ENCODE assay signal across 34 cellular contexts in genomic region chr1:38275960-38276359, GRCh38.
"Had no signal": no experiment of that assay in that cellular context is flagged by ENCODE, and none has a peak within 500 bp of the region (broad histone marks: within the 10 kb centered on the region; RNA-seq: fewer than 3 reads in every experiment).

No MANE protein-coding gene starts in this region.

- H3K4me3 ChIP-seq: MG63 had no signal

- H3K9me3 ChIP-seq: MG63 had no signal

- H3K4me2 ChIP-seq: KMS-11 had no signal

- H3K36me3 ChIP-seq: MG63 had no signal

- H3K27me3 ChIP-seq: MG63 had no signal

- DNase-seq: Karpas-422, Kasumi-1, MG63, MM.1S, MV-4-11, NCI-H1048, NCI-H1092, NCI-H1092 treated with DMSO at 0.1 percent for 48 hours, NCI-H1105, NCI-H1105 treated with DMSO at 0.1 percent for 48 hours, NCI-H1417, NCI-H1417 treated with DMSO at 0.1 percent for 48 hours, NCI-H1436, NCI-H1436 treated with DMSO at 0.1 percent for 48 hours, NCI-H146, NCI-H1694, NCI-H1694 treated with DMSO at 0.1 percent for 48 hours, NCI-H187, NCI-H187 treated with DMSO at 0.1 percent for 48 hours, NCI-H1930, NCI-H2029, NCI-H2029 treated with DMSO at 0.1 percent for 48 hours, NCI-H2081, NCI-H2081 treated with DMSO at 0.1 percent for 48 hours, NCI-H2107, NCI-H2171, NCI-H2171 treated with DMSO at 0.1 percent for 48 hours, NCI-H2227 treated with DMSO at 0.1 percent for 48 hours, NCI-H226, NCI-H345, NCI-H446, NCI-H446 treated with DMSO at 0.1 percent for 48 hours, NCI-H510A had no signal

- H3K9ac ChIP-seq: KMS-11 had no signal

- H3K27ac ChIP-seq: KMS-11 had no signal
